In the genomic region with DNA sequence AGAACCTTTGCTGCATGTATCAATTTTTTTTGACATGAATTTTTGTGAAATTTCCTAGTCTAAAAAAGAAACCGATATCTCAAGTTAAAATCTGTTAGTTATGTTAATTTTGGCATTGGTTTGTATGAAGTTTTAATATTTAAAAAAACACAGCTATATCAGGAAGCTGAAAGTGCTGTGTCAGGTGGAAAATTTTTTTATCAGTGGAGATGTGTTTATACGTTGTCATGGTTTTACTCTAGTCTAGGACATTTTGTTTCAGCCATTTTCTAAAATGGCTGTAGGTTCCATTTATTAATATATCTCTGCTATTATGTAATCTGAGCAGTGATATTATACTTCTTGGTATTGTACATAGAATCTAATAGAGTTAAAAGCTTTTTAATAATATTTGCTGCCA, we compare ENCODE assay signal across 27 cellular contexts.
"Had no signal": no experiment of that assay in that cellular context is flagged by ENCODE, and none has a peak within 500 bp of the region (broad histone marks: within the 10 kb centered on the region; RNA-seq: fewer than 3 reads in every experiment).

No MANE protein-coding gene starts in this region.

- H3K36me3 ChIP-seq: colonic mucosa had no signal

- H3K9me3 ChIP-seq: colonic mucosa, left ventricle myocardium inferior, lower lobe of right lung, psoas muscle, right lobe of liver, spleen, testis, tibial nerve, upper lobe of right lung had no signal

- H3K27me3 ChIP-seq: colonic mucosa, right lobe of liver, spleen, testis, tibial nerve, upper lobe of right lung had no signal

- H3K36me3 Mint-ChIP-seq: immature natural killer cell had no signal

- ATAC-seq: esophagus mucosa; left cardiac atrium; lower lobe of right lung; psoas muscle; right lobe of liver; stimulated activated memory B cell treated with anti-CD40 and anti-IgM and Interleukin-4, amounts not matched to agents 10 μg/mL and 1 μg/mL and 100 μg/mL, for 72 hours; upper lobe of right lung had no signal

- H3K4me3 ChIP-seq: colonic mucosa, left ventricle myocardium inferior, lower lobe of right lung, psoas muscle, right lobe of liver, spleen, testis, tibial nerve, upper lobe of right lung had no signal

- H3K9me3 Mint-ChIP-seq: endodermal cell; immature natural killer cell; memory B cell; nephron; stimulated activated memory B cell treated with anti-CD40 and anti-IgM and Interleukin-4, amounts not matched to agents 10 μg/mL and 1 μg/mL and 100 μg/mL, for 72 hours; stimulated activated naive CD8-positive, alpha-beta T cell treated with anti-CD3 and anti-CD28 coated beads, Interleukin-15, Interleukin-2, amounts not matched to agents 100 ng/mL and 50 ng/mL, for 24 hours had no signal

- H3K4me1 ChIP-seq: colonic mucosa, left ventricle myocardium inferior, lower lobe of right lung, right lobe of liver, spleen, testis, upper lobe of right lung had no signal

- H3K27ac ChIP-seq: colonic mucosa, left ventricle myocardium inferior, lower lobe of right lung, psoas muscle, right lobe of liver, spleen, tibial nerve, upper lobe of right lung had no signal

- H3K27ac Mint-ChIP-seq: endodermal cell; immature natural killer cell; memory B cell; naive B cell; nephron; stimulated activated memory B cell treated with anti-CD40 and anti-IgM and Interleukin-4, amounts not matched to agents 10 μg/mL and 1 μg/mL and 100 μg/mL, for 72 hours; stimulated activated naive CD8-positive, alpha-beta T cell treated with anti-CD3 and anti-CD28 coated beads, Interleukin-15, Interleukin-2, amounts not matched to agents 100 ng/mL and 50 ng/mL, for 24 hours had no signal

- DNase-seq: colonic mucosa; dermis blood vessel endothelial cell; effector CD4-positive, alpha-beta T cell; endodermal cell; glutamatergic neuron; immature natural killer cell; kidney; left cardiac atrium; left ventricle myocardium inferior; lower lobe of right lung; naive B cell; occipital lobe; psoas muscle; retina; right lobe of liver; spleen; stimulated activated CD4-positive, alpha-beta T cell treated with anti-CD3 and anti-CD28 coated beads, Interleukin-15, amount 100 ng/mL, for 24 hours; stimulated activated CD4-positive, alpha-beta T cell treated with anti-CD3 and anti-CD28 coated beads, Interleukin-1b, Interleukin-23, amount 100 ng/mL, for 48 hours; stimulated activated CD4-positive, alpha-beta T cell treated with anti-CD3 and anti-CD28 coated beads, Interleukin-4, amount 100 ng/mL, for 24 hours; testis; upper lobe of right lung had no signal
